ENCODE assay signal across 26 cellular contexts in genomic region chr9:90308746-90309145, GRCh38.
"Had no signal": no experiment of that assay in that cellular context is flagged by ENCODE, and none has a peak within 500 bp of the region (broad histone marks: within the 10 kb centered on the region; RNA-seq: fewer than 3 reads in every experiment).

No MANE protein-coding gene starts in this region.

- H3K4me1 ChIP-seq: adrenal gland, body of pancreas, heart left ventricle, right lobe of liver, upper lobe of left lung, vagina had no signal

- H3K27ac ChIP-seq: adrenal gland, body of pancreas, heart left ventricle, right lobe of liver, upper lobe of left lung, vagina had no signal

- DNase-seq: activated CD4-positive, alpha-beta memory T cell treated with anti-CD3 and anti-CD28 coated beads for 36 hours; activated CD4-positive, alpha-beta T cell treated with anti-CD3 and anti-CD28 coated beads, Interleukin-2, amount 10 ng/mL, durations not matched to agents 24 days and 14 days; activated CD4-positive, CD25-positive, alpha-beta regulatory T cell treated with anti-CD3 and anti-CD28 coated beads, Interleukin-2, amount 50 U/mL, for 72 hours; activated CD8-positive, alpha-beta memory T cell treated with anti-CD3 and anti-CD28 coated beads, Interleukin-2, amount 50 U/mL, for 4 hours; activated effector memory CD4-positive, alpha-beta T cell treated with anti-CD3 and anti-CD28 coated beads, Interleukin-2, amount 50 U/mL, for 16 hours; activated naive CD4-positive, alpha-beta T cell treated with anti-CD3 and anti-CD28 coated beads for 36 hours; activated naive CD8-positive, alpha-beta T cell treated with anti-CD3 and anti-CD28 coated beads for 36 hours; activated T-cell treated with anti-CD3 and anti-CD28 coated beads, Interleukin-2, amount 50 U/mL, for 1 hour; adrenal gland; aorta; body of pancreas; endodermal cell; foreskin fibroblast; heart left ventricle; kidney glomerular epithelial cell; left ventricle myocardium superior; naive thymus-derived CD8-positive, alpha-beta T cell; posterior cingulate gyrus; right lobe of liver; stimulated activated CD4-positive, alpha-beta T cell treated with anti-CD3 and anti-CD28 coated beads, Interleukin-12 subunit alpha, Interleukin-12 subunit beta, amount 100 ng/mL, for 4 hours; stimulated activated CD4-positive, alpha-beta T cell treated with anti-CD3 and anti-CD28 coated beads, Interleukin-4, amount 100 ng/mL, for 24 hours; stimulated activated naive CD8-positive, alpha-beta T cell treated with anti-CD3 and anti-CD28 coated beads, Interleukin-15, amount 100 ng/mL, for 72 hours; substantia nigra; T-helper 17 cell; upper lobe of left lung had no signal

- H3K4me3 ChIP-seq: adrenal gland, body of pancreas, heart left ventricle, right lobe of liver, upper lobe of left lung, vagina had no signal

- H3K27me3 ChIP-seq: adrenal gland, body of pancreas, right lobe of liver, upper lobe of left lung, vagina had no signal

- H3K36me3 ChIP-seq: adrenal gland, heart left ventricle, right lobe of liver, upper lobe of left lung, vagina had no signal

- H3K9me3 ChIP-seq: adrenal gland, body of pancreas, heart left ventricle, right lobe of liver, upper lobe of left lung, vagina had no signal
